14 cellular contexts compared by ENCODE assay signal in the genomic region with DNA sequence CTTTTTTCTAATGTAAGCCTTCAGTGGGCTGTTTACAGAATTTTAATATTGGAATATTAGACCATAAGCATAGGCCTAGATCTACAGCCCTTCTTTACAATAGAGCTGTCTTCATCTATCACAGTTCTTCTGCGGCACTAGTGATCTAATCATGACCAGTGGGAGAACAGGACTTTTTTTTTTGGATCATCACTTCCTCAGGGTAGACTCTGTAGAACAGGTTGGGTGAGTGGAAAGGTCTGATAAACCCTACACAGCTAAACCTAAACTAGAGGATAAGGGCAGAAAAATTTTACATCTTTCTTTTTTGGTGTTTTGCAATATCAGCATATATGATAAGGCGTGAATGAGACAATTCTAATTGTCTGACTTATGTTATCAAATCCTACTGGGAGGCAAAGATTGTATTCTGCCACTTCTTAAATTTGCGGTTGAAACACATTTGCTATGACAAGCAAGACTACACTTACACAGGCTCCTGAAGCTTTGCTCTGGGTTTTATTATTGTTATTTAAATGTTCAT. TPM values are rescaled to one million over a fixed set of nuclear protein-coding genes. Genes with fewer than 3 reads are reported as not detected.
DNase-seq lines count a peak whose midpoint lies in the region; ATAC-seq and TF ChIP-seq lines count a peak whose summit lies in the region.
"Had no signal": no experiment of that assay in that cellular context is flagged by ENCODE, and none has a peak within 500 bp of the region (broad histone marks: within the 10 kb centered on the region; RNA-seq: fewer than 3 reads in every experiment).

No MANE protein-coding gene starts in this region.

- no peaks in the 10 kb centered on the region for H3K27me3 ChIP-seq in PC-3 (ENCODE audit: low read length)
- no peaks in the 10 kb centered on the region for H3K27me3 ChIP-seq in parathyroid adenoma (ENCODE audit: control insufficient read depth, insufficient read depth, low read length)
- H3K27me3 ChIP-seq: adrenal gland had no signal

- H3K9ac ChIP-seq in PC-3 (ENCODE audit: low read length) (no peak overlapping the region), parathyroid adenoma (no peak overlapping the region)

- peaks cover 2% of the 10 kb centered on the region for H3K36me3 Mint-ChIP-seq in activated CD4-positive, alpha-beta T cell treated with anti-CD3 and anti-CD28 coated beads, Interleukin-2, amount 10 ng/mL, durations not matched to agents 7 days and 5 days (ENCODE audit: low read depth)
- H3K36me3 Mint-ChIP-seq in central memory CD8-positive, alpha-beta T cell (ENCODE audit: insufficient read depth) = peaks cover 6% of the 10 kb centered on the region
- H3K36me3 Mint-ChIP-seq: IgD-negative memory B cell had no signal

- H3K4me3 Mint-ChIP-seq in activated CD4-positive, alpha-beta T cell treated with anti-CD3 and anti-CD28 coated beads, Interleukin-2, amount 10 ng/mL, durations not matched to agents 7 days and 5 days = no peak overlapping the region
- H3K4me3 Mint-ChIP-seq in central memory CD8-positive, alpha-beta T cell = peak overlapping the region; percentile 81
- H3K4me3 Mint-ChIP-seq: CD14-positive monocyte had no signal

- H3K4me2 ChIP-seq in PC-3 (ENCODE audit: low read length) = peak overlapping the region; percentile 78
- H3K4me2 ChIP-seq in parathyroid adenoma (ENCODE audit: low read length) = peak overlapping the region; percentile 68

- H3K79me2 ChIP-seq in PC-3 (ENCODE audit: low read length) (no peaks in the 10 kb centered on the region), parathyroid adenoma (no peaks in the 10 kb centered on the region)

- TF ChIP-seq CTCF in PC-3 (conservative IDR thresholded peaks at IDR 0.05; ENCODE audit: low read depth, low read length) (no peak), parathyroid adenoma (IDR thresholded peaks at IDR 0.05) (no peak), mucosa of descending colon (IDR thresholded peaks at IDR 0.05) (no peak)

- H3K4me1 Mint-ChIP-seq in activated CD4-positive, alpha-beta T cell treated with anti-CD3 and anti-CD28 coated beads, Interleukin-2, amount 10 ng/mL, durations not matched to agents 7 days and 5 days = peaks cover 42% of the 10 kb centered on the region
- H3K4me1 Mint-ChIP-seq in central memory CD8-positive, alpha-beta T cell = peaks cover 47% of the 10 kb centered on the region

- BruUV-seq in PC-3 (replicated peaks; lab: Mats Ljungman, UMichigan) = no TSS peak

- H3K9me3 Mint-ChIP-seq in activated CD4-positive, alpha-beta T cell treated with anti-CD3 and anti-CD28 coated beads, Interleukin-2, amount 10 ng/mL, durations not matched to agents 7 days and 5 days = no peaks in the 10 kb centered on the region
- no peaks in the 10 kb centered on the region for H3K9me3 Mint-ChIP-seq in central memory CD8-positive, alpha-beta T cell
- H3K9me3 Mint-ChIP-seq: CD14-positive monocyte, IgD-negative memory B cell had no signal

- H3K9me3 ChIP-seq in PC-3 (ENCODE audit: low read length) (no peaks in the 10 kb centered on the region), parathyroid adenoma (ENCODE audit: control insufficient read depth, low read length) (no peaks in the 10 kb centered on the region), mucosa of descending colon (no peaks in the 10 kb centered on the region)
- H3K9me3 ChIP-seq: adrenal gland had no signal

- H3K27ac Mint-ChIP-seq in activated CD4-positive, alpha-beta T cell treated with anti-CD3 and anti-CD28 coated beads, Interleukin-2, amount 10 ng/mL, durations not matched to agents 7 days and 5 days = peak overlapping the region; percentile 94
- peak overlapping the region; percentile 81 for H3K27ac Mint-ChIP-seq in central memory CD8-positive, alpha-beta T cell (ENCODE audit: low read depth)
- H3K27ac Mint-ChIP-seq: CD14-positive monocyte had no signal

- peaks cover 2% of the 10 kb centered on the region for H3K27me3 Mint-ChIP-seq in activated CD4-positive, alpha-beta T cell treated with anti-CD3 and anti-CD28 coated beads, Interleukin-2, amount 10 ng/mL, durations not matched to agents 7 days and 5 days
- no peaks in the 10 kb centered on the region for H3K27me3 Mint-ChIP-seq in central memory CD8-positive, alpha-beta T cell

- H3K36me3 ChIP-seq in PC-3 (ENCODE audit: low read depth, low read length) (no peaks in the 10 kb centered on the region; the same call in none of the 2 replicates), parathyroid adenoma (ENCODE audit: control insufficient read depth, insufficient read depth, low read length) (no peaks in the 10 kb centered on the region), mucosa of descending colon (ENCODE audit: low read depth) (no peaks in the 10 kb centered on the region)
- H3K36me3 ChIP-seq: adrenal gland had no signal

- DNase-seq in activated CD4-positive, alpha-beta T cell treated with anti-CD3 and anti-CD28 coated beads, Interleukin-2, amount 10 ng/mL, durations not matched to agents 7 days and 5 days = no peak
- DNase-seq in activated CD4-positive, alpha-beta T cell treated with anti-CD3 and anti-CD28 coated beads for 1 hour = no peak
- DNase-seq in PC-3 = peak; percentile 67
- DNase-seq in central memory CD8-positive, alpha-beta T cell (ENCODE audit: low spot score in 2 of 2) = no peak
- DNase-seq in mucosa of descending colon = no peak
- no peak for DNase-seq in A172 (ENCODE audit: low spot score)
- DNase-seq: activated CD4-positive, CD25-positive, alpha-beta regulatory T cell; adrenal gland; NCI-H1048; stimulated activated naive CD4-positive, alpha-beta T cell treated with Interleukin-2 at 50 U/mL for 16 hours had no signal

- intact Hi-C loops in PC-3 (cut with micrococcal nuclease) = no loop called here
- intact Hi-C loops in mucosa of descending colon (cut with DNase I, micrococcal nuclease) = no loop called here

- POLR2A ChIA-PET in activated CD4-positive, alpha-beta T cell treated with anti-CD3 and anti-CD28 coated beads, Interleukin-2, amount 10 ng/mL, durations not matched to agents 7 days and 5 days (lab: Charles Lee) = interaction anchor here (0.6 kb wide), 1 partner anchor 16 kb away, joined by 3 read pairs; no protein-coding TSS in a partner anchor
- POLR2A ChIA-PET in PC-3 (lab: Charles Lee; ENCODE audit: unreplicated experiment) = no interaction called here

- H3F3A ChIP-seq in PC-3 (ENCODE audit: low read length, unreplicated experiment) = no peaks in the 10 kb centered on the region

- H3K4me1 ChIP-seq in PC-3 (ENCODE audit: insufficient read depth, low read length) = peaks cover 41% of the 10 kb centered on the region
- peaks cover 3% of the 10 kb centered on the region for H3K4me1 ChIP-seq in parathyroid adenoma
- no peaks in the 10 kb centered on the region for H3K4me1 ChIP-seq in mucosa of descending colon (ENCODE audit: low read depth)

- H3K4me3 ChIP-seq in PC-3 (ENCODE audit: low read length) (no peak overlapping the region), parathyroid adenoma (ENCODE audit: low read depth, low read length) (no peak overlapping the region), mucosa of descending colon (no peak overlapping the region)
- H3K4me3 ChIP-seq: adrenal gland had no signal

- no peaks in the 10 kb centered on the region for H4K20me1 ChIP-seq in PC-3 (ENCODE audit: low read length)

- ATAC-seq in PC-3 (no peak), HG02763 (IDR thresholded peaks at IDR 0.05; ENCODE audit: unreplicated experiment) (no peak), mucosa of descending colon (no peak)
- no peak for ATAC-seq in central memory CD8-positive, alpha-beta T cell (replicated peaks; ENCODE audit: extremely low read depth, poor library complexity, severe bottlenecking)

- no peak overlapping the region for H2AFZ ChIP-seq in PC-3 (ENCODE audit: low read length)
- no peak overlapping the region for H2AFZ ChIP-seq in parathyroid adenoma

- H3K27ac ChIP-seq in PC-3 (ENCODE audit: low read length) (no peak overlapping the region), parathyroid adenoma (no peak overlapping the region)
- H3K27ac ChIP-seq: adrenal gland had no signal

- H3K9me2 ChIP-seq in PC-3 (replicated peaks; ENCODE audit: low read length) = no peaks in the 10 kb centered on the region

- CTCF ChIA-PET in activated CD4-positive, alpha-beta T cell treated with anti-CD3 and anti-CD28 coated beads, Interleukin-2, amount 10 ng/mL, durations not matched to agents 7 days and 5 days (lab: Charles Lee) = interaction anchor here (0.6 to 1.6 kb wide), 4 partner anchors 9 to 102 kb away, joined by 3 to 5 read pairs (median 3); no protein-coding TSS in a partner anchor
- CTCF ChIA-PET in PC-3 (lab: Charles Lee) = interaction anchor here (1.1 kb wide), 1 partner anchor 100 kb away, joined by 5 read pairs; no protein-coding TSS in a partner anchor

RNA-seq across cellular contexts. Expression of a gene that starts 52.2 kb away (rescaled TPM):
- total RNA-seq in activated CD4-positive, alpha-beta T cell treated with anti-CD3 and anti-CD28 coated beads, Interleukin-2, amount 10 ng/mL, durations not matched to agents 7 days and 5 days = 10 to 100 TPM; 24.1 to 25.4 TPM
- total RNA-seq in PC-3 (2014; rRNA removed) = 15.8 and 17.1 TPM in 2 replicates
- total RNA-seq in mucosa of descending colon = 10 to 100 TPM; 22.7 to 31.4 (median 26.3) TPM
- 31.6 and 41.6 TPM in 2 replicates for total RNA-seq in A172 (2014; rRNA removed; shearing (Covaris generic))
